Comparison of ENCODE assay signal across 5 cellular contexts in genomic region chr6:2148748-2149147, GRCh38.
"Had no signal": no experiment of that assay in that cellular context is flagged by ENCODE, and none has a peak within 500 bp of the region (broad histone marks: within the 10 kb centered on the region; RNA-seq: fewer than 3 reads in every experiment).

No MANE protein-coding gene starts in this region.

- H3K4me1 Mint-ChIP-seq: H9 had no signal

- H3K27me3 Mint-ChIP-seq: IgD-negative memory B cell had no signal

- DNase-seq: GOT3, H9, HCEC 1CT, KBM-7 had no signal

- H3K4me3 Mint-ChIP-seq: H9, IgD-negative memory B cell had no signal

- H3K9me3 Mint-ChIP-seq: H9 had no signal

- H3K27ac Mint-ChIP-seq: H9, IgD-negative memory B cell had no signal
